17 cellular contexts compared by ENCODE assay signal in the genomic region with DNA sequence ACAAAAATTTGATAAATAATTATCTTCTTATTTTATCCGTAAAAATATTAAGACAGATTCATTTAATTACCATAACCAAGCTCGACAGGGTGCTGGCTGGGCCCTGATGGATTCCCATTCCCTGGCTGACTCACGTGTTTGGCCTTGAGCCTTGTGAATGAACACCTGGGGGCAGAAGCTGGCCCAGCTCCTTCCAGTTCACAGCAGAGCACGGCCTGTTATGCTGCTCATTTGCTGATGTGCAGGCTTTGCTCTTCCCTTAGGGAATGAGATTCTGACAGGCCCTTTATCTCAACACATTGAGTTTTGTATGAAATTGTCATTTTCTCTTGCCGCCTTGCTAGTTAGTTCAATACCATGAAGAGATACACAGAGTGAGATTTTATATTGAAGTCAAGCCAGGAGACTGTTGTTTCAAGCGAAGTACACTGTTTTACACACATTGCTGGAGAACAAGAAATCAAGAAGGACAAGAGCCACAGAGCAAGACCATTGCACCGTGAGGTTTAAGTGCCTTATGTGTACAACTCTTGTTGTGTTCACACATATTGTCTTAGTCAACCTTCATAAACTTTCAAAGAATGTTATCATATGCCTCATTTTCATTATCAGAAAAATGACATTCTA.
A peak's percentile ranks its signal among the peaks of the same experiment; 100 is the strongest.
DNase-seq lines count a peak whose midpoint lies in the region; ATAC-seq and TF ChIP-seq lines count a peak whose summit lies in the region.
"Had no signal": no experiment of that assay in that cellular context is flagged by ENCODE, and none has a peak within 500 bp of the region (broad histone marks: within the 10 kb centered on the region; RNA-seq: fewer than 3 reads in every experiment).

No MANE protein-coding gene starts in this region.

- no peaks in the 10 kb centered on the region for H3K36me3 Mint-ChIP-seq in WTC11

- no peaks in the 10 kb centered on the region for H3K9me3 Mint-ChIP-seq in WTC11

- CTCF ChIA-PET in WTC11 (lab: Charles Lee) = interaction anchor here (0.8 kb wide), 1 partner anchor 243 kb away, joined by 3 read pairs; no protein-coding TSS in a partner anchor

- POLR2A ChIA-PET in WTC11 (lab: Charles Lee) = no interaction called here

- DNase-seq in HT-29 (ENCODE audit: low spot score) = peak; percentile 9
- peak; percentile 52 for DNase-seq in WTC11 (ENCODE audit: low spot score)
- peak; percentile 50 for DNase-seq in iPS-NIHi7 (ENCODE audit: extremely low spot score)
- no peak for DNase-seq in GM13976 (ENCODE audit: low spot score)
- DNase-seq in NCI-H2081 treated with DMSO at 0.1 percent for 48 hours (lab: John Stamatoyannopoulos, UW) = no peak
- DNase-seq: activated CD4-positive, CD25-positive, alpha-beta regulatory T cell treated with anti-CD3 and anti-CD28 coated beads, Interleukin-2, amount 50 U/mL, for 72 hours; mucosa of descending colon; NCI-H2029; NCI-H524 treated with DMSO at 0.1 percent for 48 hours; Peyer's patch; stimulated activated CD4-positive, alpha-beta T cell treated with anti-CD3 and anti-CD28 coated beads, Interleukin-4, amount 100 ng/mL, for 4 hours; T-helper 17 cell had no signal

- no peaks in the 10 kb centered on the region for H3K27me3 Mint-ChIP-seq in WTC11 (ENCODE audit: low read depth)
- H3K27me3 Mint-ChIP-seq: T-helper 17 cell had no signal

- H3K4me1 Mint-ChIP-seq in WTC11 = peaks cover 22% of the 10 kb centered on the region
- H3K4me1 Mint-ChIP-seq: T-helper 17 cell had no signal

- H3K27ac ChIP-seq in C4-2B = peak overlapping the region; percentile 47; the same call in 1 of the 2 replicates
- H3K27ac ChIP-seq: Peyer's patch, skin epidermis had no signal

- TF ChIP-seq CTCF in C4-2B (conservative IDR thresholded peaks at IDR 0.05) = no peak
- TF ChIP-seq CTCF in WTC11 (IDR thresholded peaks at IDR 0.05) = no peak
- TF ChIP-seq CTCF in GM13976 (IDR thresholded peaks at IDR 0.05; ENCODE audit: borderline replicate concordance, control extremely low read depth, extremely low read depth, insufficient read depth, missing control alignments) = no peak

- H3K27ac Mint-ChIP-seq in WTC11 = peak overlapping the region; percentile 5; the same call in 1 of the 2 replicates
- H3K27ac Mint-ChIP-seq: T-helper 17 cell had no signal

- in situ Hi-C loops in GM13976 (cut with MboI; ENCODE audit: low sequenced_read_pairs, unreplicated experiment) = no loop called here

- peak; percentile 96 for ATAC-seq in WTC11
- no peak for ATAC-seq in GM21515 (IDR thresholded peaks at IDR 0.05; ENCODE audit: unreplicated experiment)
- no peak for ATAC-seq in HG03457 (IDR thresholded peaks at IDR 0.05; ENCODE audit: unreplicated experiment)
- ATAC-seq: left lobe of liver, mucosa of descending colon, T-helper 17 cell had no signal

- no peak overlapping the region for H3K4me3 Mint-ChIP-seq in WTC11
- H3K4me3 Mint-ChIP-seq: T-helper 17 cell had no signal

TF ChIP-seq in WTC11, 78 proteins besides CTCF, POLR2A, EP300 and RAD21:
- no peak for TF ChIP-seq FOXK1 (CRISPR knock-in tag; IDR thresholded peaks at IDR 0.05)
- TF ChIP-seq, protein P1, sequence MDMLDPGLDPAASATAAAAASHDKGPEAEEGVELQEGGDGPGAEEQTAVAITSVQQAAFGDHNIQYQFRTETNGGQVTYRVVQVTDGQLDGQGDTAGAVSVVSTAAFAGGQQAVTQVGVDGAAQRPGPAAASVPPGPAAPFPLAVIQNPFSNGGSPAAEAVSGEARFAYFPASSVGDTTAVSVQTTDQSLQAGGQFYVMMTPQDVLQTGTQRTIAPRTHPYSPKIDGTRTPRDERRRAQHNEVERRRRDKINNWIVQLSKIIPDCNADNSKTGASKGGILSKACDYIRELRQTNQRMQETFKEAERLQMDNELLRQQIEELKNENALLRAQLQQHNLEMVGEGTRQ (CRISPR knock-in tag; IDR thresholded peaks at IDR 0.05) = peak; percentile 48
- TF ChIP-seq ZNF219 (CRISPR knock-in tag; IDR thresholded peaks at IDR 0.05; ENCODE audit: borderline replicate concordance) = no peak
TF ChIP-seq in WTC11: peak in this region for 1.

Comparison
In these comparisons a context has a peak if more than half of its experiments do, and no peak if none do; other contexts are left out.
1. DNase-seq: peak in HT-29 (single experiment), WTC11 (single experiment) and iPS-NIHi7 (single experiment); none in GM13976 (single experiment) and NCI-H2081 treated with DMSO at 0.1 percent for 48 hours (single experiment).